18 cellular contexts compared by ENCODE assay signal in the genomic region with DNA sequence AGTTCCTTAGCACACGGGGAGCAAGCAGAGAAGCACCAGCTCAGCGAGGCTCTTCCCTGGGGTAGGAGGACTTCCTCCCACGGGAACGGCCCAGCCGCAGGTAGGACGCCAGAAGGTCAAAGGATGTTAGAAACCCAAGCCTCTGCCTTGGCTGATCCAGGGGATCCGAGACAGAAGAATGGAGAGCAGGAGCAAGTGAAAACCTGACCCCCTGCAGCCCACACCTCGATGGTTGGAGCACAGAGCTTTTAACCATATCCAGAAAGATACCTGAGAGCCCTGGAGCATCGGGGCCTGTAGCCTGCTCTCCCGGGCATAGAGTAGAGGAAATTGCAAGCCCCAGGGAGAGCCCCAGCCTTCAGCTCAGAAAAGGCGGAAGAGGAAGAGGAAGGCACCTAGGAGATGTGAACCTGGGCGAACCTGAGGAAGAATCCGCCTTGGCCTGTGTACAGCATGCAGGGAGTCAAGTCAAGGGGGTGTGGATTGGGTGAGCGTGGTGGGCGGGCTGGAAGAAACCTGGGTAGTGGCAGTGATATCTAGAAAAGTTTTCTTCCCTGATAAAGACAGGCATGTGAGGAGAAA.
"Had no signal": no experiment of that assay in that cellular context is flagged by ENCODE, and none has a peak within 500 bp of the region (broad histone marks: within the 10 kb centered on the region; RNA-seq: fewer than 3 reads in every experiment).

No MANE protein-coding gene starts in this region.

- DNase-seq: colonic mucosa; effector CD4-positive, alpha-beta T cell; glutamatergic neuron; left ventricle myocardium inferior; lower lobe of right lung; midbrain; right cardiac atrium; small intestine; stimulated activated CD4-positive, alpha-beta T cell treated with anti-CD3 and anti-CD28 coated beads, Interleukin-12 subunit alpha, Interleukin-12 subunit beta, amount 100 ng/mL, for 4 hours; stimulated activated naive CD4-positive, alpha-beta T cell; trophoblast cell had no signal

- H3K4me3 ChIP-seq: colonic mucosa, esophagus muscularis mucosa, gastroesophageal sphincter, left ventricle myocardium inferior, lower lobe of right lung, pancreas had no signal

- H3K36me3 ChIP-seq: colonic mucosa, esophagus muscularis mucosa, gastroesophageal sphincter, left ventricle myocardium inferior, lower lobe of right lung, pancreas had no signal

- H3K4me1 ChIP-seq: colonic mucosa, pancreas had no signal

- H3K36me3 Mint-ChIP-seq: memory B cell; natural killer cell treated with Interleukin-12 subunit alpha and Interleukin-12 subunit beta and Interleukin-15 and Interleukin-18, amount 100 ng/mL, for 72 hours had no signal

- H3K9me3 Mint-ChIP-seq: memory B cell; natural killer cell treated with Interleukin-12 subunit alpha and Interleukin-12 subunit beta and Interleukin-15 and Interleukin-18, amount 100 ng/mL, for 72 hours had no signal

- H3K27ac ChIP-seq: colonic mucosa, epithelial cell of prostate, esophagus muscularis mucosa, gastroesophageal sphincter, left ventricle myocardium inferior, lower lobe of right lung, pancreas had no signal

- H3K4me1 Mint-ChIP-seq: memory B cell had no signal

- H3K27ac Mint-ChIP-seq: memory B cell; natural killer cell treated with Interleukin-12 subunit alpha and Interleukin-12 subunit beta and Interleukin-15 and Interleukin-18, amount 100 ng/mL, for 72 hours; progenitor cell of endocrine pancreas had no signal

- H3K27me3 ChIP-seq: colonic mucosa, esophagus muscularis mucosa, gastroesophageal sphincter, pancreas had no signal

- H3K4me3 Mint-ChIP-seq: memory B cell; natural killer cell treated with Interleukin-12 subunit alpha and Interleukin-12 subunit beta and Interleukin-15 and Interleukin-18, amount 100 ng/mL, for 72 hours had no signal

- ATAC-seq: gastroesophageal sphincter; lower lobe of right lung; natural killer cell treated with Interleukin-12 subunit alpha and Interleukin-12 subunit beta and Interleukin-15 and Interleukin-18, amount 100 ng/mL, for 72 hours; pancreas; right cardiac atrium had no signal

- H3K9me3 ChIP-seq: colonic mucosa, esophagus muscularis mucosa, gastroesophageal sphincter, left ventricle myocardium inferior, lower lobe of right lung, pancreas had no signal

- H3K27me3 Mint-ChIP-seq: progenitor cell of endocrine pancreas had no signal
